ENCODE assay signal across 18 cellular contexts in genomic region chr3:24400450-24400849, GRCh38.
"Had no signal": no experiment of that assay in that cellular context is flagged by ENCODE, and none has a peak within 500 bp of the region (broad histone marks: within the 10 kb centered on the region; RNA-seq: fewer than 3 reads in every experiment).

No MANE protein-coding gene starts in this region.

- H3K36me3 ChIP-seq: heart right ventricle, ovary, tibial nerve, WERI-Rb-1 had no signal

- DNase-seq: activated CD4-positive, alpha-beta memory T cell treated with anti-CD3 and anti-CD28 coated beads, Interleukin-2, amount 10 ng/mL, durations not matched to agents 7 days and 5 days; activated CD4-positive, alpha-beta T cell treated with anti-CD3 and anti-CD28 coated beads for 36 hours; activated CD8-positive, alpha-beta memory T cell treated with anti-CD3 and anti-CD28 coated beads, Interleukin-2, amount 50 U/mL, for 4 hours; activated naive CD4-positive, alpha-beta T cell treated with Interleukin-2 at 50 U/mL for 16 hours; central memory CD4-positive, alpha-beta T cell; cortex of kidney; effector CD8-positive, alpha-beta T cell; foreskin melanocyte; heart right ventricle; islet precursor cell; mesendoderm; ovary; retina; T-cell; T1000; WERI-Rb-1 had no signal

- H3K27ac ChIP-seq: ovary, skin epidermis, tibial nerve, WERI-Rb-1 had no signal

- H3K4me3 ChIP-seq: heart right ventricle, ovary, skin epidermis, tibial nerve had no signal

- H3K9me3 ChIP-seq: ovary had no signal

- ATAC-seq: activated CD4-positive, alpha-beta T cell treated with anti-CD3 and anti-CD28 coated beads for 36 hours; T-cell had no signal

- H3K27me3 ChIP-seq: heart right ventricle, ovary, tibial nerve had no signal
